ENCODE assay signal across 16 cellular contexts in genomic region chrX:27987862-27988646, GRCh38. TPM values are rescaled to one million over a fixed set of nuclear protein-coding genes. Genes with fewer than 3 reads are reported as not detected.
DNase-seq lines count a peak whose midpoint lies in the region; ATAC-seq and TF ChIP-seq lines count a peak whose summit lies in the region.
"Had no signal": no experiment of that assay in that cellular context is flagged by ENCODE, and none has a peak within 500 bp of the region (broad histone marks: within the 10 kb centered on the region; RNA-seq: fewer than 3 reads in every experiment).

No MANE protein-coding gene starts in this region.

- H3K9me3 ChIP-seq in mucosa of rectum (ENCODE audit: control insufficient read depth in 2 of 2, low read length in 2 of 2) (peaks cover 0 to 3% of the 10 kb centered on the region in 2 donors), psoas muscle (no peaks in the 10 kb centered on the region)
- H3K9me3 ChIP-seq: SJSA1 had no signal

- intact Hi-C loops in psoas muscle (cut with DNase I) = no loop called here

- no peaks in the 10 kb centered on the region for H3K36me3 ChIP-seq in mucosa of rectum (ENCODE audit: control insufficient read depth in 2 of 2, insufficient read depth in 2 of 2, low read length in 2 of 2)
- no peaks in the 10 kb centered on the region for H3K36me3 ChIP-seq in psoas muscle (ENCODE audit: insufficient read depth in 1 of 2, low read depth in 1 of 2)
- H3K36me3 ChIP-seq: SJSA1 had no signal

- peaks cover 2 to 15% of the 10 kb centered on the region in 2 donors for H3K4me1 ChIP-seq in mucosa of rectum (ENCODE audit: control insufficient read depth in 2 of 2, insufficient read depth in 2 of 2, low read length in 2 of 2)
- no peaks in the 10 kb centered on the region for H3K4me1 ChIP-seq in psoas muscle
- H3K4me1 ChIP-seq: SJSA1 had no signal

- 23 to 43% (median 38%) methylated on average over 2 of the region's 2 CpGs for WGBS in psoas muscle, 3 donors

- H3K27ac ChIP-seq in mucosa of rectum (ENCODE audit: low read depth in 2 of 2, low read length in 2 of 2) (peak overlapping the region; percentile 72 to 81), psoas muscle (no peak overlapping the region)
- H3K27ac ChIP-seq: SJSA1 had no signal

- DNase-seq in DMS53 (lab: John Stamatoyannopoulos, UW) (peak; percentile 73), LoVo (ENCODE audit: low spot score) (peak; percentile 54), dermis blood vessel endothelial cell (peak; percentile 0), psoas muscle (no peak), SK-N-DZ (ENCODE audit: low spot score) (no peak), NOMO-1 (lab: John Stamatoyannopoulos, UW; ENCODE audit: unreplicated experiment in 2 of 2) (no peak)
- DNase-seq: ACHN; CD4-positive, CD25-positive, alpha-beta regulatory T cell; Karpas-422; NCI-H1436; NCI-H2081; NCI-H69; NK-92 treated with Interleukin-12 subunit alpha and Interleukin-12 subunit beta, amount 100 ng/mL, for 24 hours had no signal

- H3K9ac ChIP-seq in mucosa of rectum (ENCODE audit: low read depth in 1 of 2, low read length in 2 of 2) = no peak overlapping the region

- no peak for TF ChIP-seq CTCF in psoas muscle (IDR thresholded peaks at IDR 0.05)

- no peaks in the 10 kb centered on the region for H3K27me3 ChIP-seq in mucosa of rectum (ENCODE audit: control insufficient read depth in 2 of 2, insufficient read depth in 2 of 2, low read length in 2 of 2)
- H3K27me3 ChIP-seq in psoas muscle (ENCODE audit: insufficient read depth in 3 of 3, low read length in 2 of 3) = no peaks in the 10 kb centered on the region
- H3K27me3 ChIP-seq: SJSA1 had no signal

- ATAC-seq in GM19324 (IDR thresholded peaks at IDR 0.05; ENCODE audit: low FRiP score, unreplicated experiment) (no peak), psoas muscle (no peak)

- H3K4me3 ChIP-seq in mucosa of rectum (ENCODE audit: low read length in 2 of 2) = peak overlapping the region; percentile 31 to 38
- no peak overlapping the region for H3K4me3 ChIP-seq in psoas muscle
- H3K4me3 ChIP-seq: SJSA1 had no signal

RNA-seq across cellular contexts. Expression of gene DCAF8L1, which starts 6.8 kb away (rescaled TPM):
- total RNA-seq in dermis blood vessel endothelial cell (not detected in 2 replicates), psoas muscle (not detected)
- not detected for polyA plus RNA-seq in psoas muscle
- not detected in 2 replicates for polyA plus RNA-seq in SK-N-DZ (2014; cell fraction: cytosol; rRNA removed)
- not detected in 2 replicates for polyA plus RNA-seq in SK-N-DZ (2014; cell fraction: nucleus; rRNA removed)
- total RNA-seq: CD4-positive, CD25-positive, alpha-beta regulatory T cell; SJSA1 had no signal
- polyA plus RNA-seq: CD4-positive, CD25-positive, alpha-beta regulatory T cell had no signal

Comparison
In these comparisons a context has a peak if more than half of its experiments do, and no peak if none do; other contexts are left out.
1. DNase-seq: peak in DMS53 (single experiment), LoVo (single experiment) and dermis blood vessel endothelial cell (single experiment); none in psoas muscle (0 of 2), SK-N-DZ (single experiment) and NOMO-1 (0 of 2).